Comparison of ENCODE assay signal across 24 cellular contexts in genomic region chr17:15036238-15036637, GRCh38.
"Had no signal": no experiment of that assay in that cellular context is flagged by ENCODE, and none has a peak within 500 bp of the region (broad histone marks: within the 10 kb centered on the region; RNA-seq: fewer than 3 reads in every experiment).

No MANE protein-coding gene starts in this region.

- H3K36me3 Mint-ChIP-seq: naive B cell; stimulated activated memory B cell treated with anti-CD40 and anti-IgM and Interleukin-4, amounts not matched to agents 10 μg/mL and 1 μg/mL and 100 μg/mL, for 72 hours had no signal

- H3K4me1 ChIP-seq: heart right ventricle, parathyroid adenoma, psoas muscle, right lobe of liver, tibial artery, uterus had no signal

- H3K27me3 ChIP-seq: heart right ventricle, right lobe of liver, tibial artery, upper lobe of left lung, uterus had no signal

- H3K9me3 ChIP-seq: heart right ventricle, psoas muscle, right lobe of liver, tibial artery, upper lobe of left lung, uterus had no signal

- H3K27ac ChIP-seq: dorsolateral prefrontal cortex, heart right ventricle, parathyroid adenoma, psoas muscle, right lobe of liver, tibial artery, upper lobe of left lung, uterus had no signal

- H3K9ac ChIP-seq: parathyroid adenoma had no signal

- H3K79me2 ChIP-seq: parathyroid adenoma had no signal

- H2AFZ ChIP-seq: parathyroid adenoma had no signal

- H3K27me3 Mint-ChIP-seq: stimulated activated memory B cell treated with anti-CD40 and anti-IgM and Interleukin-4, amounts not matched to agents 10 μg/mL and 1 μg/mL and 100 μg/mL, for 72 hours had no signal

- H3K4me3 Mint-ChIP-seq: naive B cell; nephron; stimulated activated memory B cell treated with anti-CD40 and anti-IgM and Interleukin-4, amounts not matched to agents 10 μg/mL and 1 μg/mL and 100 μg/mL, for 72 hours; stimulated activated naive CD8-positive, alpha-beta T cell treated with anti-CD3 and anti-CD28 coated beads, Interleukin-15, Interleukin-2, amounts not matched to agents 100 ng/mL and 50 ng/mL, for 24 hours had no signal

- DNase-seq: cortex of kidney; dorsolateral prefrontal cortex; effector CD8-positive, alpha-beta T cell; heart right ventricle; hypothalamus; left colon; left ventricle myocardium superior; mesenchymal stem cell; naive B cell; psoas muscle; retina; right lobe of liver; stimulated activated CD4-positive, alpha-beta T cell treated with anti-CD3 and anti-CD28 coated beads, Interleukin-15, amount 100 ng/mL, for 24 hours; stimulated activated CD4-positive, alpha-beta T cell treated with anti-CD3 and anti-CD28 coated beads, Interleukin-1b, Interleukin-23, amount 100 ng/mL, for 48 hours; stimulated activated CD4-positive, alpha-beta T cell treated with anti-CD3 and anti-CD28 coated beads, Interleukin-4, amount 100 ng/mL, for 24 hours; tibial artery; upper lobe of left lung; uterus had no signal

- H3K27ac Mint-ChIP-seq: naive B cell; nephron; stimulated activated memory B cell treated with anti-CD40 and anti-IgM and Interleukin-4, amounts not matched to agents 10 μg/mL and 1 μg/mL and 100 μg/mL, for 72 hours; stimulated activated naive CD8-positive, alpha-beta T cell treated with anti-CD3 and anti-CD28 coated beads, Interleukin-15, Interleukin-2, amounts not matched to agents 100 ng/mL and 50 ng/mL, for 24 hours had no signal

- H3K36me3 ChIP-seq: heart right ventricle, right lobe of liver, tibial artery, upper lobe of left lung, uterus had no signal

- ATAC-seq: esophagus mucosa; heart right ventricle; left colon; left ventricle myocardium superior; psoas muscle; right lobe of liver; stimulated activated memory B cell treated with anti-CD40 and anti-IgM and Interleukin-4, amounts not matched to agents 10 μg/mL and 1 μg/mL and 100 μg/mL, for 72 hours had no signal

- H3K9me3 Mint-ChIP-seq: stimulated activated memory B cell treated with anti-CD40 and anti-IgM and Interleukin-4, amounts not matched to agents 10 μg/mL and 1 μg/mL and 100 μg/mL, for 72 hours; stimulated activated naive CD8-positive, alpha-beta T cell treated with anti-CD3 and anti-CD28 coated beads, Interleukin-15, Interleukin-2, amounts not matched to agents 100 ng/mL and 50 ng/mL, for 24 hours had no signal

- H3K4me3 ChIP-seq: dorsolateral prefrontal cortex, heart right ventricle, lung, psoas muscle, right lobe of liver, tibial artery, upper lobe of left lung, uterus had no signal

- H3K4me1 Mint-ChIP-seq: naive B cell; nephron; stimulated activated memory B cell treated with anti-CD40 and anti-IgM and Interleukin-4, amounts not matched to agents 10 μg/mL and 1 μg/mL and 100 μg/mL, for 72 hours had no signal
